ENCODE assay signal across 23 cellular contexts in the genomic region with DNA sequence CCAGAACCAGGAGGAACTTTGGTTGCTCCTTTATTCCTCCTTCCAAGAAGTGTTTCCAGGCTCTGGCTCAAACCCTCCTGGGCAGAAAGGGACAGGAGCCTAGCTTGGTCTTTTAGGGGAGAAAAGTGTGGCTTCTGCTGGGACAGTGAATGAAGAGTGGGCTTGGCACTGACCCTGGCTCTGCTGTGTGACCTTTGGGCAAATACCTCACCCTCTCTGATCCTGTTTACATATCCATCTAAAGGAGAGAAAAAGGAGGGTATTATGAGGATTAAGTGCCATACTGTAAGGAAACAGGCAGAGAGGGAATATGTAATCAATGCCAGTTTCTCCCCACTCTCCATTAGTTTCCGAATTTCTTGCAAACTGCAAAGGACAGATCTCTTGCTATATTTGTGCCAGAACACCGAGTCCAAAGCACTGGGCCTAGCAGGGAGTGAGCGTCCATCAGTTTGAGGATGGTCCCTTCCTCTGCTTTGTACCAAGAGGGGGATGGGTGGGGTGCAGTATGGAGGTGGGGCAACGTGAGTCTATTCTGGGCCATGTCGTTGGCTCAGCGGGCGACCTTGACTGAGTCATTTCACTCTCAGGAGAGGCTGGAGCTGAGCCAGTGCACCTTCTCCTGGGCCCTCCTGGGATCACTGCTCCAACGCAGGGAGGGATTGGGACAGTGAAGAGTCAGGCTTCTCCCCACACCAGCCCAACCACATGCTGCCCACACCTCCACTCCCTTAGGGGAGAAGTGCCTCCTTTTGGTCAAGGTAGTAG. TPM values are rescaled to one million over a fixed set of nuclear protein-coding genes. Genes with fewer than 3 reads are reported as not detected.
DNase-seq lines count a peak whose midpoint lies in the region; ATAC-seq, FAIRE-seq and TF ChIP-seq lines count a peak whose summit lies in the region.
"Had no signal": no experiment of that assay in that cellular context is flagged by ENCODE, and none has a peak within 500 bp of the region (broad histone marks: within the 10 kb centered on the region; RNA-seq: fewer than 3 reads in every experiment).

No MANE protein-coding gene starts in this region.

- peaks cover 67% of the 10 kb centered on the region for H3K27me3 ChIP-seq in left ventricle myocardium inferior (ENCODE audit: low read depth)
- peaks cover 6 to 53% of the 10 kb centered on the region in 2 experiments; a peak in 3 of 5 replicates for H3K27me3 ChIP-seq in K562 (ENCODE audit: control insufficient read depth in 2 of 2, insufficient read depth in 2 of 2, low read length in 2 of 2)
- peaks cover 30% of the 10 kb centered on the region for H3K27me3 ChIP-seq in suprapubic skin
- no peaks in the 10 kb centered on the region for H3K27me3 ChIP-seq in testis

- TF ChIP-seq EP300 in K562 (IDR thresholded peaks at IDR 0.05; ENCODE audit: low read length) (no peak), suprapubic skin (IDR thresholded peaks at IDR 0.05) (no peak)

- H3K9me1 ChIP-seq in K562 (ENCODE audit: control insufficient read depth, insufficient read depth, low read length): no peaks in the 10 kb centered on the region

- POLR2A ChIA-PET in K562 (lab: Yijun Ruan, JAX): no interaction called here

- WGBS in K562 (ENCODE audit: insufficient coverage, low coverage, missing lambda C conversion rate): 2% methylated on average over 8 of the region's 8 CpGs
- WGBS in suprapubic skin: 60% methylated on average over 8 of the region's 8 CpGs
- WGBS in testis, 2 donors: 62 to 69% methylated on average over 8 of the region's 8 CpGs

- H3K27ac ChIP-seq in left ventricle myocardium inferior (replicated peaks) (no peak overlapping the region), K562 (ENCODE audit: extremely low read depth, low read depth, low read length) (no peak overlapping the region), suprapubic skin (no peak overlapping the region), testis (no peak overlapping the region)
- H3K27ac ChIP-seq: C4-2B, RWPE1 had no signal

- no peaks in the 10 kb centered on the region for H3K36me3 ChIP-seq in left ventricle myocardium inferior
- no peaks in the 10 kb centered on the region for H3K36me3 ChIP-seq in K562 (ENCODE audit: control insufficient read depth, insufficient read depth, low read length)
- H3K36me3 ChIP-seq in suprapubic skin: no peaks in the 10 kb centered on the region
- no peaks in the 10 kb centered on the region for H3K36me3 ChIP-seq in testis (ENCODE audit: low read depth, missing control alignments)

- H3K9me3 ChIP-seq in left ventricle myocardium inferior (replicated peaks) (no peaks in the 10 kb centered on the region), K562 (replicated peaks; ENCODE audit: control insufficient read depth, insufficient read depth, low read depth, low read length) (no peaks in the 10 kb centered on the region), suprapubic skin (no peaks in the 10 kb centered on the region), testis (no peaks in the 10 kb centered on the region)

- DNase-seq in Right ventricle myocardium superior: no peak
- DNase-seq in left ventricle myocardium inferior: no peak
- no peak for DNase-seq in K562 (ENCODE audit: extremely low read depth in 1 of 4, low spot score in 3 of 4)
- peak; percentile 58 to 64 for DNase-seq in left colon
- DNase-seq in urothelium cell line (ENCODE audit: low spot score): peak; percentile 48
- DNase-seq in suprapubic skin (ENCODE audit: low spot score in 2 of 2): no peak
- DNase-seq in testis: no peak
- DNase-seq: CD8-positive, alpha-beta memory T cell; H7; Karpas-422; MM.1S; NCI-H1092; NCI-H1436; NCI-H1930; NCI-H748 treated with DMSO at 0.1 percent for 48 hours; NK-92 treated with Interleukin-12 subunit alpha and Interleukin-12 subunit beta, amount 100 ng/mL, for 24 hours had no signal

- no peak overlapping the region for H3K9ac ChIP-seq in K562 (ENCODE audit: insufficient read depth in 1 of 2, low read depth in 2 of 2, low read length in 2 of 2)

- H3K4me3 ChIP-seq in left ventricle myocardium inferior (no peak overlapping the region), K562 (no peak overlapping the region), suprapubic skin (no peak overlapping the region), testis (no peak overlapping the region)

- BruUV-seq in K562 (replicated peaks; lab: Mats Ljungman, UMichigan): no TSS peak

- no peak overlapping the region for H2AFZ ChIP-seq in K562 (ENCODE audit: low read depth, low read length)

- peak; percentile 25 for ATAC-seq in Right ventricle myocardium superior (ENCODE audit: poor library complexity)
- no peak for ATAC-seq in K562
- peak; percentile 55 for ATAC-seq in left colon
- ATAC-seq in HG03139 (IDR thresholded peaks at IDR 0.05; ENCODE audit: unreplicated experiment): no peak
- ATAC-seq: SK-N-SH treated with all-trans-retinoic acid at 6 μM for 48 hours had no signal

- H4K20me1 ChIP-seq in K562 (replicated peaks; ENCODE audit: control insufficient read depth, insufficient read depth, low read length): peaks cover 9% of the 10 kb centered on the region; the same call in 1 of the 2 replicates

- H3K4me1 ChIP-seq in left ventricle myocardium inferior: peaks cover 10% of the 10 kb centered on the region
- no peaks in the 10 kb centered on the region for H3K4me1 ChIP-seq in K562 (replicated peaks in 1 of 2; ENCODE audit: control insufficient read depth in 2 of 2, insufficient read depth in 2 of 2, low read length in 2 of 2)
- no peaks in the 10 kb centered on the region for H3K4me1 ChIP-seq in suprapubic skin
- no peaks in the 10 kb centered on the region for H3K4me1 ChIP-seq in testis

- CTCF ChIA-PET in K562 (lab: Yijun Ruan, JAX; ENCODE audit: low intra/inter-chr PET ratio): no interaction called here

- FAIRE-seq in K562 (lab: Jason Lieb, UNC): no peak
- FAIRE-seq in urothelium cell line (lab: Jason Lieb, UNC): no peak
- FAIRE-seq: A204.1 had no signal

- TF ChIP-seq POLR2A in K562 (conservative IDR thresholded peaks at IDR 0.05) (no peak), suprapubic skin (IDR thresholded peaks at IDR 0.05) (no peak), testis (IDR thresholded peaks at IDR 0.05) (no peak)

- no peak overlapping the region for H3K4me2 ChIP-seq in K562 (ENCODE audit: insufficient read depth, low read length)

- in situ Hi-C loops in K562 (cut with MboI): no loop called here

- no peak for TF ChIP-seq CTCF in left ventricle myocardium inferior (IDR thresholded peaks at IDR 0.05; ENCODE audit: borderline replicate concordance)
- TF ChIP-seq CTCF in K562 (IDR thresholded peaks at IDR 0.05 in 2 of 3, conservative IDR thresholded peaks at IDR 0.05 in 1 of 3; ENCODE audit: insufficient read depth in 2 of 3, low read depth in 1 of 3, low read length in 3 of 3): no peak
- TF ChIP-seq CTCF in suprapubic skin (IDR thresholded peaks at IDR 0.05): no peak
- TF ChIP-seq CTCF in testis (IDR thresholded peaks at IDR 0.05): no peak

- TF ChIP-seq RAD21 in K562 (CRISPR knock-in tag; conservative IDR thresholded peaks at IDR 0.05 in 1 of 2, IDR thresholded peaks at IDR 0.05 in 1 of 2): no peak

- H3K79me2 ChIP-seq in K562 (ENCODE audit: control insufficient read depth, insufficient read depth, low read length): no peaks in the 10 kb centered on the region

- intact Hi-C loops in Right ventricle myocardium superior (cut with DNase I): no loop called here
- intact Hi-C loops in left ventricle myocardium inferior (cut with micrococcal nuclease): no loop called here
- intact Hi-C loops in K562 (cut with micrococcal nuclease): no loop called here
- intact Hi-C loops in left colon (cut with DNase I, micrococcal nuclease): no loop called here
- intact Hi-C loops in testis (cut with DNase I; ENCODE audit: low total_unique reads): no loop called here

TF ChIP-seq in K562, 482 proteins besides CTCF, POLR2A, EP300 and RAD21 (continues in another document):
- no peak for TF ChIP-seq CTCFL (IDR thresholded peaks at IDR 0.05; ENCODE audit: borderline replicate concordance, insufficient read depth, low read depth, low read length, poor library complexity, severe bottlenecking)
- no peak for TF ChIP-seq PURB (CRISPR knock-in tag; IDR thresholded peaks at IDR 0.05; ENCODE audit: low read depth)
- no peak for TF ChIP-seq ZNF253 (CRISPR knock-in tag; conservative IDR thresholded peaks at IDR 0.05)

RNA-seq across cellular contexts. Expression of gene IGSF21, which starts 38.4 kb away (rescaled TPM):
- 0.89 TPM for total RNA-seq in Right ventricle myocardium superior
- total RNA-seq in left ventricle myocardium inferior: 0.47 TPM
- total RNA-seq in K562 (2011; cell fraction: chromatin; rRNA removed; ENCODE audit: low replicate concordance): not detected in 2 replicates
- not detected in 2 replicates for total RNA-seq in K562 (2011; cell fraction: nucleolus; rRNA removed)
- not detected in 2 replicates for total RNA-seq in K562 (2011; cell fraction: nucleoplasm; rRNA removed)
- total RNA-seq in K562 (2014; rRNA removed): not detected in 2 replicates
- not detected in 2 replicates for total RNA-seq in K562 (2014; rRNA removed; fragmentation: Illumina TruSeq; extraction: Trizol)
- not detected in 2 replicates for total RNA-seq in K562 (2015; rRNA removed; fragmentation: Illumina TruSeq; extraction: Trizol)
- not detected in 2 replicates for total RNA-seq in K562 (2021)
- polyA plus RNA-seq in K562 (2011; rRNA removed): not detected in 2 replicates
- polyA plus RNA-seq in K562 (2011; cell fraction: cytosol; rRNA removed): not detected in 2 replicates
- polyA plus RNA-seq in K562 (2011; cell fraction: nucleus; rRNA removed): not detected in 2 replicates
- polyA plus RNA-seq in K562 (2012): not detected in 2 replicates
- not detected in 2 replicates for polyA plus RNA-seq in K562 (2014; fragmentation: Illumina TruSeq; extraction: Trizol)
- polyA plus RNA-seq in K562 (2014; fragmentation: Nextera tagmentation; extraction: Ambion mirVana): not detected
- not detected in 2 replicates for polyA plus RNA-seq in K562 (2014; rRNA removed)
- polyA minus RNA-seq in K562 (2011; rRNA and poly(A)+ RNA removed): not detected in 2 replicates
- polyA minus RNA-seq in K562 (2011; cell fraction: cytosol; rRNA and poly(A)+ RNA removed): not detected in 2 replicates
- not detected in 2 replicates for polyA minus RNA-seq in K562 (2011; cell fraction: nucleus; rRNA and poly(A)+ RNA removed)
- 1 to 10 TPM in 1 of 2 donors, under 1 TPM in 1; 0.37 to 2.0 TPM for total RNA-seq in left colon
- 1 to 10 TPM in 3 of 4 donors, under 1 TPM in 1; 0.68 to 3.5 (median 1.3) TPM for total RNA-seq in suprapubic skin
- 1 to 10 TPM; 1.7 to 2.9 TPM for total RNA-seq in testis
- 4.2 TPM for polyA plus RNA-seq in testis (ENCODE audit: insufficient read depth, low read depth, low replicate concordance)
- total RNA-seq: CD8-positive, alpha-beta memory T cell; NCI-H460 had no signal
- polyA plus RNA-seq: CD8-positive, alpha-beta memory T cell; IgD-negative memory B cell had no signal

Comparison
In these comparisons a context has a peak if more than half of its experiments do, and no peak if none do; other contexts are left out.
1. ATAC-seq: peak in Right ventricle myocardium superior (single experiment) and left colon (single experiment); none in K562 (single experiment) and HG03139 (single experiment).
2. DNase-seq: peak in left colon (2 of 2) and urothelium cell line (single experiment); none in Right ventricle myocardium superior (single experiment), left ventricle myocardium inferior (single experiment), K562 (0 of 4), suprapubic skin (0 of 2) and testis (single experiment).